ENCODE assay signal across 9 cellular contexts in the genomic region with DNA sequence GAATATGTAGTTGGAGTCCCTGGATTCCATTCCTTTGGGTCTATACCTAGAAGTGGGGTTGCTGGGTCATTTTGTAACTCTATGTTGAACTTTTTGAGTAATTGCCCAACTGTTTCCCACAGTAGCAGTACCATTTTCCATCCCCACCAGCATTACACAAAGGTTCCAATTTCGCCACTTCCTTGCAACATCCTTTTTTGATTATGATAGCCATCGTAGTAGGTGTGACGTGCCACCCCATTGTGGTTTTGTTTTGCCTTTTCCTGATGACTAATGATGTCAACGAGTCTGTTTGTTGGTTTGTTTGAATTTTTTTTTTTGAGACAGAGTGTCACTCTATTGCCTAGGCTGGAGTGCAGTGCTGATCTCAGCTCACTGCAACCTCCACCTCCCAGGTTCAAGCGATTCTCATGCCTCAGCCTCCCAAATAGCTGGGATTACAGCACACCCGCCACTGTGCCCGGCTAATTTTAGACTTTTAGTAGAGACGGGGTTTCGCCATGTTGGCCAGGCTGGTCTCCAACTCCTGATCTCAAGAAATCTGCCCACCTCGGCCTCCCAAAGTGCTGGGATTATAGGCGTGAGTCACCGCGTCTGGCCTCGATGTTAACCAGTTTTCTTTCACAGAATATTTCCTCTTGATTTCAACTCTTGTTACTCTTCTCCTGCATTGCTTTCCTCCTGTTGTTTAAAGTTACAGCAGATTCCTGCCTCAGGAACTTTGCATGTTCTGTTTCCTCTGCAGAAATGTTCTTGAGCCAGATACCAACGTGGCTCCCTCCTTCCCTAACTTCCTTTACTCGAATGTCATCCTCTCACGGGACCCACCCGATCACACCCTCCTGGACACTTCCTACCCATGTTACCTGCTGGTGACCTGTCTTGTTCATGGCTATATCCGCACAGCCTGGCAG.
DNase-seq lines count a peak whose midpoint lies in the region; ATAC-seq lines count a peak whose summit lies in the region.
"Had no signal": no experiment of that assay in that cellular context is flagged by ENCODE, and none has a peak within 500 bp of the region (broad histone marks: within the 10 kb centered on the region; RNA-seq: fewer than 3 reads in every experiment).

No MANE protein-coding gene starts in this region.

- H3K27ac Mint-ChIP-seq in effector memory CD8-positive, alpha-beta T cell = peak overlapping the region in 1 of 2 donors; percentile 50

- H3K36me3 Mint-ChIP-seq in effector memory CD8-positive, alpha-beta T cell (ENCODE audit: insufficient read depth) = peaks cover 6% of the 10 kb centered on the region

- in situ Hi-C loops in ACHN (cut with HindIII; ENCODE audit: low pct_ligation_motif_present, low pct_unique_long_range_greater_than_20kb, low sequenced_read_pairs) = no loop called here

- peak; percentile 33 to 34 for DNase-seq in activated CD4-positive, alpha-beta T cell treated with anti-CD3 and anti-CD28 coated beads for 4 hours
- no peak for DNase-seq in activated CD4-positive, alpha-beta T cell treated with anti-CD3 and anti-CD28 coated beads for 1 hour
- peak; percentile 32 for DNase-seq in UCSD-AML1 (lab: John Stamatoyannopoulos, UW; ENCODE audit: unreplicated experiment)
- DNase-seq in effector memory CD8-positive, alpha-beta T cell = no peak
- DNase-seq in stimulated activated CD8-positive, alpha-beta memory T cell treated with anti-CD3 and anti-CD28 coated beads, Interleukin-2, amount 100 ng/mL, for 48 hours (ENCODE audit: low read depth in 2 of 2) = peak; percentile 26 to 48
- no peak for DNase-seq in effector CD8-positive, alpha-beta T cell (lab: John Stamatoyannopoulos, UW)
- DNase-seq in islet precursor cell = no peak
- no peak for DNase-seq in ACHN
- DNase-seq: effector memory CD4-positive, alpha-beta T cell had no signal

- H3K27me3 Mint-ChIP-seq in effector memory CD8-positive, alpha-beta T cell = peaks cover 15 to 20% of the 10 kb centered on the region in 2 donors

- ATAC-seq in effector memory CD8-positive, alpha-beta T cell (replicated peaks) = peak; percentile 49

- no peak overlapping the region for H3K4me3 Mint-ChIP-seq in effector memory CD8-positive, alpha-beta T cell

- H3K4me1 Mint-ChIP-seq in effector memory CD8-positive, alpha-beta T cell (ENCODE audit: low read depth in 2 of 2) = peaks cover 7 to 14% of the 10 kb centered on the region in 2 donors

- H3K9me3 Mint-ChIP-seq in effector memory CD8-positive, alpha-beta T cell = no peaks in the 10 kb centered on the region

Comparison
In these comparisons a context has a peak if more than half of its experiments do, and no peak if none do; other contexts are left out.
1. DNase-seq: peak in activated CD4-positive, alpha-beta T cell treated with anti-CD3 and anti-CD28 coated beads for 4 hours (2 of 2), UCSD-AML1 (single experiment) and stimulated activated CD8-positive, alpha-beta memory T cell treated with anti-CD3 and anti-CD28 coated beads, Interleukin-2, amount 100 ng/mL, for 48 hours (2 of 2); none in activated CD4-positive, alpha-beta T cell treated with anti-CD3 and anti-CD28 coated beads for 1 hour (single experiment), effector memory CD8-positive, alpha-beta T cell (0 of 3), effector CD8-positive, alpha-beta T cell (single experiment), islet precursor cell (single experiment) and ACHN (single experiment).